Comparison of ENCODE assay signal across 1 cellular context in genomic region chr7:41245916-41246315, GRCh38.
TF ChIP-seq lines count a peak whose summit lies in the region.

No MANE protein-coding gene starts in this region.

TF ChIP-seq in IMR-90, 13 proteins besides CTCF, POLR2A, EP300 and RAD21 (continued from another document):
- no peak for TF ChIP-seq ELK1 (IDR thresholded peaks at IDR 0.05; ENCODE audit: borderline replicate concordance, low read depth, low read length)
TF ChIP-seq in IMR-90: peak in this region for 1.
